Comparison of ENCODE assay signal across 9 cellular contexts in genomic region chr22:39622881-39623367, GRCh38. TPM values are rescaled to one million over a fixed set of nuclear protein-coding genes. Genes with fewer than 3 reads are reported as not detected.
A peak's percentile ranks its signal among the peaks of the same experiment; 100 is the strongest.
DNase-seq lines count a peak whose midpoint lies in the region; ATAC-seq and TF ChIP-seq lines count a peak whose summit lies in the region.
"Had no signal": no experiment of that assay in that cellular context is flagged by ENCODE, and none has a peak within 500 bp of the region (broad histone marks: within the 10 kb centered on the region; RNA-seq: fewer than 3 reads in every experiment).

No MANE protein-coding gene starts in this region.

- H3K9me3 Mint-ChIP-seq in MCF 10A (ENCODE audit: unreplicated experiment): no peaks in the 10 kb centered on the region

- in situ Hi-C loops in mammary epithelial cell (cut with MboI; ENCODE audit: low sequenced_read_pairs in 2 of 2): no loop called here

- POLR2A ChIA-PET in MCF 10A (lab: Yijun Ruan, JAX): no interaction called here

- WGBS in mammary epithelial cell (ENCODE audit: low coverage, missing lambda C conversion rate): 59% methylated on average over 7 of the region's 17 CpGs
- WGBS in lung, 2 donors: 26 to 32% methylated on average over 17 of the region's 17 CpGs

- H3K27ac ChIP-seq in breast epithelium: no peak overlapping the region
- no peak overlapping the region for H3K27ac ChIP-seq in WERI-Rb-1
- no peak overlapping the region for H3K27ac ChIP-seq in mammary epithelial cell (ENCODE audit: insufficient read depth, low read depth, low read length)
- no peak overlapping the region for H3K27ac ChIP-seq in lung (ENCODE audit: low read depth in 1 of 2, low read length in 1 of 2)
- H3K27ac ChIP-seq: epithelial cell of prostate had no signal

- CTCF ChIA-PET in MCF 10A (lab: Yijun Ruan, JAX) (no interaction called here), mammary epithelial cell (lab: Charles Lee; ENCODE audit: low non-redundant PET) (no interaction called here)

- ATAC-seq in lung (ENCODE audit: insufficient read depth, low FRiP score) (no peak), HG03095 (IDR thresholded peaks at IDR 0.05; ENCODE audit: unreplicated experiment) (no peak)

- no peak overlapping the region for H3K4me2 ChIP-seq in mammary epithelial cell (ENCODE audit: insufficient read depth, low read depth, low read length)

- peaks cover 28% of the 10 kb centered on the region for H3K27me3 Mint-ChIP-seq in MCF 10A (ENCODE audit: insufficient read depth, unreplicated experiment)

- peak; percentile 56 for TF ChIP-seq CTCF in MCF 10A (IDR thresholded peaks at IDR 0.05; ENCODE audit: unreplicated experiment)
- no peak for TF ChIP-seq CTCF in breast epithelium (IDR thresholded peaks at IDR 0.05)
- TF ChIP-seq CTCF in WERI-Rb-1 (IDR thresholded peaks at IDR 0.05; ENCODE audit: low read depth, low read length): peak; percentile 94
- TF ChIP-seq CTCF in mammary epithelial cell (conservative IDR thresholded peaks at IDR 0.05 in 1 of 2, IDR thresholded peaks at IDR 0.05 in 1 of 2; ENCODE audit: extremely low read depth in 1 of 2, insufficient read depth in 1 of 2, low read depth in 1 of 2, low read length in 2 of 2): peak; percentile 35 to 67
- TF ChIP-seq CTCF in lung (IDR thresholded peaks at IDR 0.05; ENCODE audit: control extremely low read depth, extremely low read depth): peak; percentile 36

- H3K36me3 ChIP-seq in breast epithelium (no peaks in the 10 kb centered on the region), WERI-Rb-1 (no peaks in the 10 kb centered on the region; the same call in 1 of the 2 replicates), mammary epithelial cell (ENCODE audit: insufficient read depth, low read length) (no peaks in the 10 kb centered on the region), lung (ENCODE audit: control insufficient read depth in 2 of 2, insufficient read depth in 2 of 2, low read length in 2 of 2) (no peaks in the 10 kb centered on the region)

- no peaks in the 10 kb centered on the region for H3K4me1 ChIP-seq in breast epithelium
- peaks cover 4% of the 10 kb centered on the region for H3K4me1 ChIP-seq in mammary epithelial cell (ENCODE audit: insufficient read depth, low read length)
- H3K4me1 ChIP-seq in lung (ENCODE audit: control insufficient read depth in 2 of 2, insufficient read depth in 2 of 2, low read length in 2 of 2): no peaks in the 10 kb centered on the region

- no peak overlapping the region for H3K4me3 Mint-ChIP-seq in MCF 10A (ENCODE audit: unreplicated experiment)

- H3K9me3 ChIP-seq in breast epithelium (no peaks in the 10 kb centered on the region), WERI-Rb-1 (ENCODE audit: severe bottlenecking) (no peaks in the 10 kb centered on the region), mammary epithelial cell (replicated peaks; ENCODE audit: insufficient read depth, low read length) (no peaks in the 10 kb centered on the region), lung (ENCODE audit: control insufficient read depth in 2 of 2, insufficient read depth in 1 of 2, low read length in 1 of 2) (peaks cover 0 to 2% of the 10 kb centered on the region in 2 donors)

- intact Hi-C loops in MCF 10A (cut with micrococcal nuclease): loop anchor here (1.0 to 10.0 kb wide), 2 partner anchors 312 to 401 kb away; no protein-coding TSS in a partner anchor
- intact Hi-C loops in breast epithelium (cut with DNase I; ENCODE audit: low total_unique reads): no loop called here
- intact Hi-C loops in mammary epithelial cell (cut with micrococcal nuclease): no loop called here

- H3K27me3 ChIP-seq in breast epithelium (peaks cover 0 to 25% of the 10 kb centered on the region in 2 donors), WERI-Rb-1 (ENCODE audit: insufficient read depth, low read depth, severe bottlenecking) (no peaks in the 10 kb centered on the region), mammary epithelial cell (ENCODE audit: insufficient read depth, low read length) (no peaks in the 10 kb centered on the region), lung (ENCODE audit: control insufficient read depth, insufficient read depth) (no peaks in the 10 kb centered on the region)

- H3K36me3 Mint-ChIP-seq in MCF 10A (ENCODE audit: insufficient read depth, unreplicated experiment): no peaks in the 10 kb centered on the region

- no peaks in the 10 kb centered on the region for H3K4me1 Mint-ChIP-seq in MCF 10A (ENCODE audit: insufficient read depth, unreplicated experiment)

- no peak for TF ChIP-seq POLR2A in breast epithelium (IDR thresholded peaks at IDR 0.05)

- H3K79me2 ChIP-seq in mammary epithelial cell (ENCODE audit: insufficient read depth, low read length): no peaks in the 10 kb centered on the region

- H3K27ac Mint-ChIP-seq in MCF 10A (ENCODE audit: low read depth, unreplicated experiment): no peak overlapping the region

- no peak overlapping the region for H2AFZ ChIP-seq in mammary epithelial cell (ENCODE audit: low read depth, low read length)

- DNase-seq in MCF 10A (ENCODE audit: unreplicated experiment): peak; percentile 54
- no peak for DNase-seq in breast epithelium (ENCODE audit: low spot score in 2 of 2)
- peak; percentile 86 for DNase-seq in WERI-Rb-1
- DNase-seq in mammary epithelial cell: peak; percentile 11
- DNase-seq in lung (ENCODE audit: low spot score): peak; percentile 40
- peak; percentile 25 to 43 for DNase-seq in stimulated activated CD8-positive, alpha-beta memory T cell treated with anti-CD3 and anti-CD28 coated beads, Interleukin-4, amount 100 ng/mL, for 1 hour (ENCODE audit: low read depth in 2 of 2, low spot score in 1 of 2)
- no peak for DNase-seq in amniotic stem cell (lab: John Stamatoyannopoulos, UW)

- no TSS peak for BruUV-seq in MCF 10A (replicated peaks; lab: Mats Ljungman, UMichigan)
- BruUV-seq in mammary epithelial cell (replicated peaks; lab: Mats Ljungman, UMichigan): no TSS peak

- no peak overlapping the region for H3K4me3 ChIP-seq in breast epithelium
- no peak overlapping the region for H3K4me3 ChIP-seq in WERI-Rb-1 (ENCODE audit: low read depth, low read length)
- H3K4me3 ChIP-seq in mammary epithelial cell (replicated peaks in 1 of 3; ENCODE audit: insufficient read depth in 1 of 3, low read depth in 2 of 3, low read length in 3 of 3): no peak overlapping the region
- H3K4me3 ChIP-seq in lung: no peak overlapping the region

- H4K20me1 ChIP-seq in mammary epithelial cell (ENCODE audit: insufficient read depth, low read length): no peaks in the 10 kb centered on the region

- no peak overlapping the region for H3K9ac ChIP-seq in mammary epithelial cell (ENCODE audit: insufficient read depth, low read length)

- dilution Hi-C loops in mammary epithelial cell (cut with HindIII; ENCODE audit: low sequenced_read_pairs): no loop called here

RNA-seq across cellular contexts. Expression of gene CACNA1I, which starts 52.4 kb away (rescaled TPM):
- total RNA-seq in MCF 10A (2022) (0.02 TPM in 2 replicates), breast epithelium (under 1 TPM; 0.32 to 0.44 (median 0.33) TPM), mammary epithelial cell (under 1 TPM in 1 of 2 donors, not detected in 1; under 0.01 TPM), lung (under 1 TPM; 0.15 to 0.17 TPM)
- polyA plus RNA-seq in mammary epithelial cell (0.01 TPM), lung (under 1 TPM; 0.07 to 0.22 TPM)
- polyA minus RNA-seq in mammary epithelial cell: not detected

Comparison
In these comparisons a context has a peak if more than half of its experiments do, and no peak if none do; other contexts are left out.
1. DNase-seq: peak in MCF 10A (single experiment), WERI-Rb-1 (single experiment), mammary epithelial cell (single experiment), lung (single experiment) and stimulated activated CD8-positive, alpha-beta memory T cell treated with anti-CD3 and anti-CD28 coated beads, Interleukin-4, amount 100 ng/mL, for 1 hour (2 of 2); none in breast epithelium (0 of 2) and amniotic stem cell (single experiment).
2. CTCF ChIP-seq: peak in MCF 10A (single experiment), WERI-Rb-1 (single experiment), mammary epithelial cell (2 of 2) and lung (single experiment); none in breast epithelium (0 of 3).